21 cellular contexts compared by ENCODE assay signal in genomic region chr2:28045676-28046351, GRCh38.
"Had no signal": no experiment of that assay in that cellular context is flagged by ENCODE, and none has a peak within 500 bp of the region (broad histone marks: within the 10 kb centered on the region; RNA-seq: fewer than 3 reads in every experiment).

No MANE protein-coding gene starts in this region.

- H3K27me3 ChIP-seq: left lung, sigmoid colon, stomach, thyroid gland, upper lobe of left lung had no signal

- DNase-seq: dermis blood vessel endothelial cell; effector memory CD4-positive, alpha-beta T cell; left cardiac atrium; left lung; mesendoderm; midbrain; naive thymus-derived CD4-positive, alpha-beta T cell; nephron progenitor cell; nucleus accumbens; right cardiac atrium; sigmoid colon; stimulated activated CD4-positive, alpha-beta T cell treated with anti-CD3 and anti-CD28 coated beads, Interleukin-2, amount 100 ng/mL, for 24 hours; stimulated activated CD4-positive, alpha-beta T cell treated with anti-CD3 and anti-CD28 coated beads, Interleukin-4, amount 100 ng/mL, for 24 hours; stimulated activated naive CD4-positive, alpha-beta T cell treated with Interleukin-2 at 50 U/mL for 16 hours; stomach; thyroid gland had no signal

- FAIRE-seq: urothelium cell line had no signal

- ATAC-seq: left cardiac atrium; left lung; naive thymus-derived CD4-positive, alpha-beta T cell; psoas muscle; right cardiac atrium; stimulated activated effector memory CD8-positive, alpha-beta T cell treated with anti-CD3 and anti-CD28 coated beads, Interleukin-12 subunit alpha, Interleukin-12 subunit beta, amount 100 ng/mL, for 72 hours had no signal

- H3K9me3 ChIP-seq: left lung, psoas muscle, sigmoid colon, stomach, thyroid gland, upper lobe of left lung had no signal

- H3K27ac ChIP-seq: coronary artery, left lung, psoas muscle, sigmoid colon, stomach, thyroid gland, upper lobe of left lung had no signal

- H3K4me3 ChIP-seq: coronary artery, left lung, psoas muscle, sigmoid colon, stomach, thyroid gland, upper lobe of left lung had no signal

- H3K27me3 Mint-ChIP-seq: naive thymus-derived CD4-positive, alpha-beta T cell had no signal

- H3K4me3 Mint-ChIP-seq: naive thymus-derived CD4-positive, alpha-beta T cell; nephron progenitor cell; stimulated activated effector memory CD8-positive, alpha-beta T cell treated with anti-CD3 and anti-CD28 coated beads, Interleukin-12 subunit alpha, Interleukin-12 subunit beta, amount 100 ng/mL, for 72 hours had no signal

- H3K4me1 ChIP-seq: psoas muscle had no signal

- H3K36me3 ChIP-seq: left lung, sigmoid colon, stomach, thyroid gland, upper lobe of left lung had no signal

- H3K9me3 Mint-ChIP-seq: naive thymus-derived CD4-positive, alpha-beta T cell; nephron progenitor cell; stimulated activated effector memory CD8-positive, alpha-beta T cell treated with anti-CD3 and anti-CD28 coated beads, Interleukin-12 subunit alpha, Interleukin-12 subunit beta, amount 100 ng/mL, for 72 hours had no signal

- H3K4me1 Mint-ChIP-seq: nephron progenitor cell had no signal

- H3K27ac Mint-ChIP-seq: naive thymus-derived CD4-positive, alpha-beta T cell; nephron progenitor cell; stimulated activated effector memory CD8-positive, alpha-beta T cell treated with anti-CD3 and anti-CD28 coated beads, Interleukin-12 subunit alpha, Interleukin-12 subunit beta, amount 100 ng/mL, for 72 hours had no signal
